Comparison of ENCODE assay signal across 8 cellular contexts in the genomic region with DNA sequence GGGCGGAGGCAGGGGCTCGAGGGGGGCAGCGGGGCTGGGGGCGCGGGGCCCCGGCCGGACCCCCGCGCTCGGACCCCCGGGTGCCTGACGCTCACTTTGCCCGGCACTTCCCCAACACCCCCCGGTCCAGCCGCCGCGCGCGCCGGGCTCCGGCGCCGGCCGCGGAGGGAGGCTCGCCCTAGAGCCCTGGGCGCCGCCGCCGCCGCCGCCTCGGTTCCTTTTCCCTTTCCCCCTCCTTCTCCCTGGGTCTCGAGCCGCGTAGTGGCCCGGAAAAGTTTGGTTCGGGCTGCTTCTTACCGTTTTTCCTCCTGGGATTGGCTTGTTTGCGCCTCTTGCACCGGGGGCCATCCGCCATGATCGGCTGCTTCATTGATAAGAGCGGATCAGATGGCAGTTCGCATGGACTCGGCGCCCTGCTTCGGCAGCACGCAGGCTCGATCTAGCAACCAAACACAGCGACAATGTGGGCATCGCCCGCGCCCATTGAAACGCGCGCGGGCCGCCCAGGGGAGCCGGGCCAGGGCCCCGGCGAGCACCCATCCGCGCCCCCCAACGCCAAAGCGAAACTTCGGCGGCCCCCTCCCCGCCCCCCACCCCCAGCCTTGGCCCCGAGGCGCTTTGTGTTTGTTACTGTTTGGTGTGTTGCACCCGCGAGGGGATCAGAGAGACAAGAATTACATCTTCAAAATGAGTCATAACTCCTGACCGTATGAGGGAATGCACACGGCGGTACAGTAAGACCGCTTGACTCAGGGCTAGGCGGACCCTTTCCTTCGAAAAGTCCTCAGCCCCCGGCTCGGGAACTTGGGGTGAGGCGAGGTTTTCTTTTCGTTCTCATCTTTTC. TPM values are rescaled to one million over a fixed set of nuclear protein-coding genes. Genes with fewer than 3 reads are reported as not detected.
DNase-seq lines count a peak whose midpoint lies in the region; ATAC-seq and TF ChIP-seq lines count a peak whose summit lies in the region.

No MANE protein-coding gene starts in this region.

- TF ChIP-seq CTCF in fibroblast of the aortic adventitia (IDR thresholded peaks at IDR 0.05; ENCODE audit: insufficient read depth, low read length) (no peak), natural killer cell (IDR thresholded peaks at IDR 0.05) (no peak), upper lobe of right lung (IDR thresholded peaks at IDR 0.05) (no peak)

- H3K27me3 Mint-ChIP-seq in activated T-cell treated with anti-CD3 and anti-CD28 coated beads, Interleukin-2, amount 50 U/mL, for 4 hours (ENCODE audit: low read depth) = peaks cover 49% of the 10 kb centered on the region
- H3K27me3 Mint-ChIP-seq in natural killer cell (ENCODE audit: low read depth in 2 of 2) = peaks cover 0 to 5% of the 10 kb centered on the region in 2 donors

- H3K36me3 ChIP-seq in upper lobe of right lung = no peaks in the 10 kb centered on the region

- H3K27ac ChIP-seq in upper lobe of right lung = peak overlapping the region; percentile 97

- peaks cover 5% of the 10 kb centered on the region for H3K36me3 Mint-ChIP-seq in activated T-cell treated with anti-CD3 and anti-CD28 coated beads, Interleukin-2, amount 50 U/mL, for 4 hours (ENCODE audit: insufficient read depth)
- H3K36me3 Mint-ChIP-seq in natural killer cell = peaks cover 20% of the 10 kb centered on the region

- intact Hi-C loops in natural killer cell (cut with micrococcal nuclease) (loop anchor here (1.0 to 2.0 kb wide), 2 partner anchors 9 to 142 kb away; no protein-coding TSS in a partner anchor), upper lobe of right lung (cut with DNase I) (no loop called here)

- peaks cover 31% of the 10 kb centered on the region for H3K4me1 Mint-ChIP-seq in activated T-cell treated with anti-CD3 and anti-CD28 coated beads, Interleukin-2, amount 50 U/mL, for 4 hours (ENCODE audit: low read depth)
- peaks cover 39% of the 10 kb centered on the region in 2 donors for H3K4me1 Mint-ChIP-seq in natural killer cell

- no peak for DNase-seq in activated CD4-positive, CD25-positive, alpha-beta regulatory T cell (lab: John Stamatoyannopoulos, UW)
- peak; percentile 71 for DNase-seq in NCI-H2171 (lab: John Stamatoyannopoulos, UW)
- peak; percentile 42 for DNase-seq in activated T-cell treated with anti-CD3 and anti-CD28 coated beads, Interleukin-2, amount 50 U/mL, for 4 hours
- peak; percentile 93 for DNase-seq in fibroblast of the aortic adventitia (ENCODE audit: low read depth)
- DNase-seq in natural killer cell = peak; percentile 67
- DNase-seq in upper lobe of right lung = peak; percentile 77

- H3K9me3 Mint-ChIP-seq in activated T-cell treated with anti-CD3 and anti-CD28 coated beads, Interleukin-2, amount 50 U/mL, for 4 hours = no peaks in the 10 kb centered on the region
- peaks cover 0 to 2% of the 10 kb centered on the region in 2 donors for H3K9me3 Mint-ChIP-seq in natural killer cell

- H3K9me3 ChIP-seq in upper lobe of right lung = no peaks in the 10 kb centered on the region

- peak; percentile 66 to 79 for ATAC-seq in activated CD4-positive, CD25-positive, alpha-beta regulatory T cell treated with anti-CD3 and anti-CD28 coated beads, Interleukin-2, amount 50 U/mL, for 24 hours
- ATAC-seq in HG02623 (IDR thresholded peaks at IDR 0.05; ENCODE audit: unreplicated experiment) = peak; percentile 49
- peak; percentile 73 to 78 for ATAC-seq in activated T-cell treated with anti-CD3 and anti-CD28 coated beads, Interleukin-2, amount 50 U/mL, for 4 hours
- ATAC-seq in natural killer cell = peak; percentile 54 to 75 (median 68)
- peak; percentile 48 for ATAC-seq in upper lobe of right lung

- no peak overlapping the region for H3K27ac Mint-ChIP-seq in natural killer cell

- H3K4me3 ChIP-seq in fibroblast of the aortic adventitia (ENCODE audit: low read depth, low read length) (peak overlapping the region; percentile 73), upper lobe of right lung (peak overlapping the region; percentile 63)

- H3K27me3 ChIP-seq in upper lobe of right lung = no peaks in the 10 kb centered on the region

- H3K4me1 ChIP-seq in upper lobe of right lung = peaks cover 11% of the 10 kb centered on the region

- H3K4me3 Mint-ChIP-seq in activated T-cell treated with anti-CD3 and anti-CD28 coated beads, Interleukin-2, amount 50 U/mL, for 4 hours = no peak overlapping the region
- no peak overlapping the region for H3K4me3 Mint-ChIP-seq in natural killer cell

RNA-seq across cellular contexts. Expression of gene ZEB2, which starts 2.7 kb away (rescaled TPM):
- 10 to 100 TPM; 14.4 to 35.9 (median 25.1) TPM for total RNA-seq in activated T-cell treated with anti-CD3 and anti-CD28 coated beads, Interleukin-2, amount 50 U/mL, for 4 hours
- 104 and 129 TPM in 2 replicates for total RNA-seq in fibroblast of the aortic adventitia (ENCODE audit: low replicate concordance)
- 1,000 to 10,000 TPM in 1 of 3 donors, 100 to 1,000 TPM in 2; 718 to 1,143 (median 944) TPM for total RNA-seq in natural killer cell
- total RNA-seq in upper lobe of right lung = 178 TPM

Comparison
In these comparisons a context has a peak if more than half of its experiments do, and no peak if none do; other contexts are left out.
1. DNase-seq: peak in NCI-H2171 (single experiment), activated T-cell treated with anti-CD3 and anti-CD28 coated beads, Interleukin-2, amount 50 U/mL, for 4 hours (single experiment), fibroblast of the aortic adventitia (single experiment), natural killer cell (single experiment) and upper lobe of right lung (single experiment); none in activated CD4-positive, CD25-positive, alpha-beta regulatory T cell (0 of 4).
2. Peak in every context shown above with its lines, with median percentiles within 50 percentile points of each other: ATAC-seq.